8 cellular contexts compared by ENCODE assay signal in genomic region chr4:163556169-163556568, GRCh38.
DNase-seq lines count a peak whose midpoint lies in the region; ATAC-seq, FAIRE-seq and TF ChIP-seq lines count a peak whose summit lies in the region.

No MANE protein-coding gene starts in this region.

- BruUV-seq in PC-3 (replicated peaks; lab: Mats Ljungman, UMichigan) = no TSS peak

- H3F3A ChIP-seq in PC-3 (ENCODE audit: low read length, unreplicated experiment) (no peaks in the 10 kb centered on the region), neural progenitor cell (ENCODE audit: low read depth) (no peaks in the 10 kb centered on the region)

- peak; percentile 51; the same call in 1 of the 2 replicates for TF ChIP-seq CTCF in PC-3 (conservative IDR thresholded peaks at IDR 0.05; ENCODE audit: low read depth, low read length)
- peak; percentile 42 for TF ChIP-seq CTCF in neural progenitor cell (IDR thresholded peaks at IDR 0.05)
- no peak for TF ChIP-seq CTCF in uterus (IDR thresholded peaks at IDR 0.05)

- TF ChIP-seq POLR2A in uterus (IDR thresholded peaks at IDR 0.05) = no peak

- intact Hi-C loops in PC-3 (cut with micrococcal nuclease) = loop anchor here (1.0 to 10.0 kb wide), 3 partner anchors 199 to 456 kb away; no protein-coding TSS in a partner anchor
- intact Hi-C loops in uterus (cut with DNase I; ENCODE audit: low total_unique reads) = no loop called here

- H3K9me2 ChIP-seq in PC-3 (replicated peaks; ENCODE audit: low read length) = no peaks in the 10 kb centered on the region

- H3K9ac ChIP-seq in PC-3 (ENCODE audit: low read length) (no peak overlapping the region), neural progenitor cell (no peak overlapping the region)

- H3K27me3 Mint-ChIP-seq in neural progenitor cell (ENCODE audit: insufficient read depth, low read depth) = no peaks in the 10 kb centered on the region

- H3K27ac ChIP-seq in PC-3 (ENCODE audit: low read length) (no peak overlapping the region), neural progenitor cell (no peak overlapping the region), uterus (no peak overlapping the region)

- no peaks in the 10 kb centered on the region for H3K9me3 ChIP-seq in PC-3 (ENCODE audit: low read length)
- H3K9me3 ChIP-seq in neural progenitor cell (ENCODE audit: low read depth) = no peaks in the 10 kb centered on the region
- H3K9me3 ChIP-seq in uterus = no peaks in the 10 kb centered on the region

- H3K79me2 ChIP-seq in PC-3 (ENCODE audit: low read length) (no peaks in the 10 kb centered on the region), neural progenitor cell (ENCODE audit: low read depth) (no peaks in the 10 kb centered on the region)

- H3K4me2 ChIP-seq in PC-3 (ENCODE audit: low read length) = no peak overlapping the region
- H3K4me2 ChIP-seq in neural progenitor cell = no peak overlapping the region

- H3K36me3 ChIP-seq in PC-3 (ENCODE audit: low read depth, low read length) (no peaks in the 10 kb centered on the region), neural progenitor cell (peaks cover 6% of the 10 kb centered on the region), uterus (no peaks in the 10 kb centered on the region)

- H3K27me3 ChIP-seq in PC-3 (ENCODE audit: low read length) (no peaks in the 10 kb centered on the region), neural progenitor cell (no peaks in the 10 kb centered on the region), uterus (no peaks in the 10 kb centered on the region)

- H2AFZ ChIP-seq in PC-3 (ENCODE audit: low read length) = no peak overlapping the region
- no peak overlapping the region for H2AFZ ChIP-seq in neural progenitor cell (replicated peaks)

- H3K9me3 Mint-ChIP-seq in neural progenitor cell = no peaks in the 10 kb centered on the region

- CTCF ChIA-PET in PC-3 (lab: Charles Lee) = interaction anchor here (0.6 to 1.5 kb wide), 9 partner anchors 35 to 1214 kb away, joined by 3 to 11 read pairs (median 3); partner anchors contain the start of gene NPY1R

- no peaks in the 10 kb centered on the region for H3K36me3 Mint-ChIP-seq in neural progenitor cell

- H3K27ac Mint-ChIP-seq in neural progenitor cell = no peak overlapping the region

- H3K4me1 ChIP-seq in PC-3 (ENCODE audit: insufficient read depth, low read length) (no peaks in the 10 kb centered on the region), neural progenitor cell (no peaks in the 10 kb centered on the region), uterus (no peaks in the 10 kb centered on the region)

- H3K4me3 ChIP-seq in PC-3 (ENCODE audit: low read length) = no peak overlapping the region
- no peak overlapping the region for H3K4me3 ChIP-seq in neural progenitor cell
- H3K4me3 ChIP-seq in uterus = no peak overlapping the region

- POLR2A ChIA-PET in PC-3 (lab: Charles Lee; ENCODE audit: unreplicated experiment) = no interaction called here

- H3K4me3 Mint-ChIP-seq in neural progenitor cell = no peak overlapping the region

- no peaks in the 10 kb centered on the region for H4K20me1 ChIP-seq in PC-3 (ENCODE audit: low read length)
- no peaks in the 10 kb centered on the region for H4K20me1 ChIP-seq in neural progenitor cell (ENCODE audit: low read depth)

- no peak for DNase-seq in GM18507 (ENCODE audit: extremely low spot score, insufficient read length, low read depth)
- DNase-seq in PC-3 = peak; percentile 33
- no peak for DNase-seq in neural progenitor cell (ENCODE audit: low spot score)
- DNase-seq in activated naive CD4-positive, alpha-beta T cell treated with anti-CD3 and anti-CD28 coated beads, Interleukin-2, amount 50 U/mL, for 16 hours = no peak
- no peak for DNase-seq in uterus
- no peak for DNase-seq in GF-D8 (lab: John Stamatoyannopoulos, UW)
- DNase-seq in SHP77 treated with DMSO at 0.1 percent for 48 hours (lab: John Stamatoyannopoulos, UW) = no peak

- H3K4me1 Mint-ChIP-seq in neural progenitor cell = no peaks in the 10 kb centered on the region

- FAIRE-seq in GM18507 (lab: Jason Lieb, UNC) = peak; percentile 76

- ATAC-seq in HG03103 (IDR thresholded peaks at IDR 0.05; ENCODE audit: low read depth, unreplicated experiment) (peak; percentile 39), PC-3 (no peak; the same call in 1 of the 2 replicates)

Comparison
In these comparisons a context has a peak if more than half of its experiments do, and no peak if none do; other contexts are left out.
1. CTCF ChIP-seq: peak in PC-3 (single experiment) and neural progenitor cell (single experiment); none in uterus (0 of 4).